In the genomic region with DNA sequence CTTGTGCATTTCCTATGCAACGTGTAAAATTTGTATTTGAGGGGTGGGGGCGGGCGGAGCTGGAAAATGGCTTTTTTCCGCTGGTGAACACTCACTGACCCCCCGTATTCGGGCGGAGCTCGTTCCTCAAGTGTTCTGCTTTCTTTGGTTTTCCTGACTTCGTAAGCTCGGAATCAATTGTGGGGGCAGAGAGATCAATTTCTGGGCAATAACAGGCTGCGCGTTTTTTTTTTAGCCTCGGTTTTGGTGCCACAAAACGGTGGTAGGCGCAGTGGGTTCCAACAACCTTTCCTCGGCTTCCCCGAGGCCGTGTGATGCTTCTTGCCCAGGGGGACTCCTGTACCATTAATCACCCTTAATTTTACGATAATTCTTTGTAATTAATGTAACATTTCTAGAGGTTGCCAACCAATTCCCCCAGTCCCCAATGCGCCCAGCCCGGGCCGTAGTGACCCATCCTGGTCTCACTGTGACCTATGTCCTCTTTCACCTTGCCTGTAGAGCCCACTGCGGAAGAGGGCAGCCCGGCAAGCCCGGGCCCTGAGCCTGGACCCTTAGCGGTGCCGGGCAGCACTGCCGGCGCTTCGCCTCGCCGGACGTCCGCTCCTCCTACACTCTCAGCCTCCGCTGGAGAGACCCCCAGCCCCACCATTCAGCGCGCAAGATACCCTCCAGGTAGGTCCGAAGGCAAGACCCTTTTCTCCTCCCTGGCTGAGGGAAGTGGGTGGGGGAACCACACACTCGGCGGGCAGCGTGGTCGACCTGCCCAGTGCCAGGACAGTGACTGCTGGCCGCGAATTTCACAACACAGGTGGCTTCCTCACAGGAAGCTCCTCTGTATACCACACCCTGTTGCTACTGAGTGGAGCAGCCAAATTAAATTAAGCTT, we compare ENCODE assay signal across 8 cellular contexts. TPM values are rescaled to one million over a fixed set of nuclear protein-coding genes. Genes with fewer than 3 reads are reported as not detected.
A peak's percentile ranks its signal among the peaks of the same experiment; 100 is the strongest.
DNase-seq lines count a peak whose midpoint lies in the region; ATAC-seq and TF ChIP-seq lines count a peak whose summit lies in the region.

No MANE protein-coding gene starts in this region.

- H3K4me2 ChIP-seq in neural cell (ENCODE audit: low read length), result peak overlapping the region; percentile 73

- CTCF ChIA-PET in CD4-positive, alpha-beta memory T cell (lab: Charles Lee; ENCODE audit: partially characterized antibody), result interaction anchor here (0.8 to 2.9 kb wide), 11 partner anchors 11 to 393 kb away, joined by 3 to 13 read pairs (median 4); partner anchors contain the start of gene STX17

- H3K36me3 ChIP-seq in CD4-positive, alpha-beta memory T cell (ENCODE audit: insufficient read depth, low read length), result no peaks in the 10 kb centered on the region
- peaks cover 5% of the 10 kb centered on the region for H3K36me3 ChIP-seq in neural cell (ENCODE audit: insufficient read depth, low read length)

- peaks cover 3% of the 10 kb centered on the region for H3K79me2 ChIP-seq in neural cell (replicated peaks; ENCODE audit: insufficient read depth, low read length)

- ATAC-seq in effector memory CD8-positive, alpha-beta T cell (replicated peaks), result no peak
- ATAC-seq in GM21717 (IDR thresholded peaks at IDR 0.05; ENCODE audit: unreplicated experiment), result no peak

- no peaks in the 10 kb centered on the region for H3K9me3 ChIP-seq in CD4-positive, alpha-beta memory T cell (ENCODE audit: control insufficient read depth in 1 of 2, low read length in 2 of 2)
- H3K9me3 ChIP-seq in neural cell (ENCODE audit: low read length), result no peaks in the 10 kb centered on the region

- peaks cover 26% of the 10 kb centered on the region for H3K27me3 ChIP-seq in CD4-positive, alpha-beta memory T cell (ENCODE audit: insufficient read depth, low read length)
- peaks cover 65% of the 10 kb centered on the region for H3K27me3 ChIP-seq in neural cell (ENCODE audit: insufficient read depth, low read depth, low read length)

- no peak for TF ChIP-seq POLR2A in NB4 (IDR thresholded peaks at IDR 0.05; ENCODE audit: extremely low read depth, insufficient read length)

- H3K4me1 Mint-ChIP-seq in CD4-positive, alpha-beta memory T cell, result peaks cover 19 to 65% (median 35%) of the 10 kb centered on the region in 4 donors
- peaks cover 42 to 44% of the 10 kb centered on the region in 2 donors for H3K4me1 Mint-ChIP-seq in effector memory CD8-positive, alpha-beta T cell (ENCODE audit: low read depth in 2 of 2)

- no peak for TF ChIP-seq RAD21 in neural cell (conservative IDR thresholded peaks at IDR 0.05)

- no peaks in the 10 kb centered on the region for H3K9me2 ChIP-seq in neural cell (ENCODE audit: insufficient read depth, low read length)

- peak in 1 of 5 donors; percentile 12 for DNase-seq in CD4-positive, alpha-beta memory T cell
- DNase-seq in NB4 (ENCODE audit: low read depth) (peak; percentile 25), germinal center (ENCODE audit: low spot score) (no peak), superior temporal gyrus (ENCODE audit: extremely low spot score) (no peak)
- DNase-seq in effector memory CD8-positive, alpha-beta T cell, result no peak
- no peak for DNase-seq in activated effector memory CD4-positive, alpha-beta T cell treated with Interleukin-2 at 50 U/mL for 16 hours

- H2AFZ ChIP-seq in neural cell (ENCODE audit: low read depth, low read length), result no peak overlapping the region

- intact Hi-C loops in CD4-positive, alpha-beta memory T cell (cut with micrococcal nuclease), result no loop called here

- peak overlapping the region; percentile 72 to 100 (median 97) for H3K4me3 Mint-ChIP-seq in CD4-positive, alpha-beta memory T cell
- H3K4me3 Mint-ChIP-seq in effector memory CD8-positive, alpha-beta T cell, result peak overlapping the region; percentile 94 to 98

- peaks cover 0 to 28% of the 10 kb centered on the region in 2 donors for H3K36me3 Mint-ChIP-seq in CD4-positive, alpha-beta memory T cell
- peaks cover 80% of the 10 kb centered on the region for H3K36me3 Mint-ChIP-seq in effector memory CD8-positive, alpha-beta T cell (ENCODE audit: insufficient read depth)

- no peak for TF ChIP-seq EP300 in neural cell (conservative IDR thresholded peaks at IDR 0.05; ENCODE audit: poor library complexity, severe bottlenecking)

- H3K27ac Mint-ChIP-seq in CD4-positive, alpha-beta memory T cell, result peak overlapping the region in 3 of 7 donors; percentile 33 to 100 (median 80)
- H3K27ac Mint-ChIP-seq in effector memory CD8-positive, alpha-beta T cell, result peak overlapping the region; percentile 13 to 98

- peaks cover 8% of the 10 kb centered on the region for H3F3A ChIP-seq in neural cell (ENCODE audit: insufficient read depth, low read length, poor library complexity, severe bottlenecking)

- H3K27me3 Mint-ChIP-seq in CD4-positive, alpha-beta memory T cell, result peaks cover 41 to 61% of the 10 kb centered on the region in 2 donors
- peaks cover 10 to 52% of the 10 kb centered on the region in 2 donors for H3K27me3 Mint-ChIP-seq in effector memory CD8-positive, alpha-beta T cell

- POLR2A ChIA-PET in CD4-positive, alpha-beta memory T cell (lab: Charles Lee; ENCODE audit: partially characterized antibody), result interaction anchor here (0.8 to 1.5 kb wide), 3 partner anchors 81 to 177 kb away, joined by 4 to 8 read pairs (median 5); partner anchors contain the start of gene STX17

- peak overlapping the region in 1 of 2 donors; percentile 27 for H3K4me3 ChIP-seq in CD4-positive, alpha-beta memory T cell (ENCODE audit: low read length in 2 of 2)
- no peak overlapping the region for H3K4me3 ChIP-seq in NB4 (ENCODE audit: low read depth, low read length)
- H3K4me3 ChIP-seq in neural cell (ENCODE audit: low read length), result peak overlapping the region; percentile 98

- H4K20me1 ChIP-seq in neural cell (ENCODE audit: insufficient read depth), result no peaks in the 10 kb centered on the region

- peak overlapping the region; percentile 98 for H3K9ac ChIP-seq in neural cell (ENCODE audit: low read length)

- peaks cover 35% of the 10 kb centered on the region for H3K4me1 ChIP-seq in CD4-positive, alpha-beta memory T cell (ENCODE audit: insufficient read depth, low read length)

- no peak overlapping the region for H3K27ac ChIP-seq in CD4-positive, alpha-beta memory T cell (ENCODE audit: low read depth, low read length)
- no peak overlapping the region for H3K27ac ChIP-seq in neural cell (ENCODE audit: low read length)

- TF ChIP-seq CTCF in NB4 (IDR thresholded peaks at IDR 0.05; ENCODE audit: low read depth, low read length), result no peak
- TF ChIP-seq CTCF in neural cell (IDR thresholded peaks at IDR 0.05; ENCODE audit: poor library complexity, severe bottlenecking), result no peak

- H3K9me3 Mint-ChIP-seq in CD4-positive, alpha-beta memory T cell, result no peaks in the 10 kb centered on the region
- H3K9me3 Mint-ChIP-seq in effector memory CD8-positive, alpha-beta T cell, result no peaks in the 10 kb centered on the region

TF ChIP-seq in neural cell, 6 proteins besides CTCF, POLR2A, EP300 and RAD21:
- TF ChIP-seq EZH2 (IDR thresholded peaks at IDR 0.05; ENCODE audit: borderline replicate concordance, insufficient read depth, low read length, poor library complexity, severe bottlenecking) (no peak), POLR2AphosphoS5 (IDR thresholded peaks at IDR 0.05) (peak; percentile 23), SMC3 (conservative IDR thresholded peaks at IDR 0.05; ENCODE audit: poor library complexity) (no peak)
- TF ChIP-seq, protein P1, sequence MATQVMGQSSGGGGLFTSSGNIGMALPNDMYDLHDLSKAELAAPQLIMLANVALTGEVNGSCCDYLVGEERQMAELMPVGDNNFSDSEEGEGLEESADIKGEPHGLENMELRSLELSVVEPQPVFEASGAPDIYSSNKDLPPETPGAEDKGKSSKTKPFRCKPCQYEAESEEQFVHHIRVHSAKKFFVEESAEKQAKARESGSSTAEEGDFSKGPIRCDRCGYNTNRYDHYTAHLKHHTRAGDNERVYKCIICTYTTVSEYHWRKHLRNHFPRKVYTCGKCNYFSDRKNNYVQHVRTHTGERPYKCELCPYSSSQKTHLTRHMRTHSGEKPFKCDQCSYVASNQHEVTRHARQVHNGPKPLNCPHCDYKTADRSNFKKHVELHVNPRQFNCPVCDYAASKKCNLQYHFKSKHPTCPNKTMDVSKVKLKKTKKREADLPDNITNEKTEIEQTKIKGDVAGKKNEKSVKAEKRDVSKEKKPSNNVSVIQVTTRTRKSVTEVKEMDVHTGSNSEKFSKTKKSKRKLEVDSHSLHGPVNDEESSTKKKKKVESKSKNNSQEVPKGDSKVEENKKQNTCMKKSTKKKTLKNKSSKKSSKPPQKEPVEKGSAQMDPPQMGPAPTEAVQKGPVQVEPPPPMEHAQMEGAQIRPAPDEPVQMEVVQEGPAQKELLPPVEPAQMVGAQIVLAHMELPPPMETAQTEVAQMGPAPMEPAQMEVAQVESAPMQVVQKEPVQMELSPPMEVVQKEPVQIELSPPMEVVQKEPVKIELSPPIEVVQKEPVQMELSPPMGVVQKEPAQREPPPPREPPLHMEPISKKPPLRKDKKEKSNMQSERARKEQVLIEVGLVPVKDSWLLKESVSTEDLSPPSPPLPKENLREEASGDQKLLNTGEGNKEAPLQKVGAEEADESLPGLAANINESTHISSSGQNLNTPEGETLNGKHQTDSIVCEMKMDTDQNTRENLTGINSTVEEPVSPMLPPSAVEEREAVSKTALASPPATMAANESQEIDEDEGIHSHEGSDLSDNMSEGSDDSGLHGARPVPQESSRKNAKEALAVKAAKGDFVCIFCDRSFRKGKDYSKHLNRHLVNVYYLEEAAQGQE (IDR thresholded peaks at IDR 0.05; ENCODE audit: borderline replicate concordance), result no peak

RNA-seq across cellular contexts. Expression of gene NR4A3, which starts 3.7 kb away (rescaled TPM):
- under 1 TPM; 0.33 to 0.35 TPM for total RNA-seq in CD4-positive, alpha-beta memory T cell
- polyA plus RNA-seq in CD4-positive, alpha-beta memory T cell, result 1 to 10 TPM in 1 of 2 donors, under 1 TPM in 1; 0.17 to 1.4 TPM
- polyA plus RNA-seq in neural cell, result 2.7 and 3.3 TPM in 2 replicates
- polyA minus RNA-seq in neural cell, result 6.6 and 7.5 TPM in 2 replicates
